13 cellular contexts compared by ENCODE assay signal in genomic region chr10:74677951-74678350, GRCh38.
A peak's percentile ranks its signal among the peaks of the same experiment; 100 is the strongest.
DNase-seq lines count a peak whose midpoint lies in the region; ATAC-seq and TF ChIP-seq lines count a peak whose summit lies in the region.
"Had no signal": no experiment of that assay in that cellular context is flagged by ENCODE, and none has a peak within 500 bp of the region (broad histone marks: within the 10 kb centered on the region; RNA-seq: fewer than 3 reads in every experiment).

No MANE protein-coding gene starts in this region.

- H3K79me2 ChIP-seq in hepatocyte = no peaks in the 10 kb centered on the region

- TF ChIP-seq POLR2A in erythroblast (IDR thresholded peaks at IDR 0.05; ENCODE audit: low read length) = no peak

- H3K9me3 ChIP-seq in hepatocyte (ENCODE audit: low read depth) = no peaks in the 10 kb centered on the region

- no peak overlapping the region for H2AFZ ChIP-seq in hepatocyte
- H2AFZ ChIP-seq: GM23248 had no signal

- TF ChIP-seq CTCF in hepatocyte (IDR thresholded peaks at IDR 0.05; ENCODE audit: poor library complexity) = no peak

- WGBS in hepatocyte (ENCODE audit: low lambda C conversion rate, missing lambda C conversion rate) = 100% methylated on average over 1 of the region's 1 CpG

- no peaks in the 10 kb centered on the region for H3K27me3 Mint-ChIP-seq in memory B cell
- H3K27me3 Mint-ChIP-seq: activated naive CD8-positive, alpha-beta T cell treated with anti-CD3 and anti-CD28 coated beads for 36 hours; dendritic cell treated with granulocyte-macrophage colony-stimulating factor and Interleukin-4, amounts not matched to agents 40 ng/mL and 50 ng/mL, for 4 days; stimulated activated naive CD8-positive, alpha-beta T cell treated with anti-CD3 and anti-CD28 coated beads, Interleukin-15, Interleukin-2, amounts not matched to agents 100 ng/mL and 50 ng/mL, for 24 hours had no signal

- no peaks in the 10 kb centered on the region for H3K36me3 ChIP-seq in hepatocyte (replicated peaks; ENCODE audit: insufficient read depth, low read depth)

- no peak overlapping the region for H3K4me3 ChIP-seq in hepatocyte
- H3K4me3 ChIP-seq: GM23248 had no signal

- peaks cover 10% of the 10 kb centered on the region for H3K4me1 Mint-ChIP-seq in memory B cell

- H3K4me2 ChIP-seq in hepatocyte = no peak overlapping the region

- no peaks in the 10 kb centered on the region for H3K27me3 ChIP-seq in hepatocyte

- H3K27ac Mint-ChIP-seq in memory B cell = no peak overlapping the region
- H3K27ac Mint-ChIP-seq: activated naive CD8-positive, alpha-beta T cell treated with anti-CD3 and anti-CD28 coated beads for 36 hours; dendritic cell treated with granulocyte-macrophage colony-stimulating factor and Interleukin-4, amounts not matched to agents 40 ng/mL and 50 ng/mL, for 4 days; stimulated activated naive CD8-positive, alpha-beta T cell treated with anti-CD3 and anti-CD28 coated beads, Interleukin-15, Interleukin-2, amounts not matched to agents 100 ng/mL and 50 ng/mL, for 24 hours had no signal

- DNase-seq in memory B cell (ENCODE audit: low spot score in 2 of 2) (no peak), hepatocyte (ENCODE audit: low spot score) (no peak), H4 (ENCODE audit: low spot score) (no peak), erythroblast (lab: John Stamatoyannopoulos, UW) (no peak)
- DNase-seq: activated CD4-positive, alpha-beta T cell treated with anti-CD3 and anti-CD28 coated beads, Interleukin-2, amount 50 U/mL, for 4 hours; activated naive CD8-positive, alpha-beta T cell treated with anti-CD3 and anti-CD28 coated beads for 36 hours; GM23248; occipital lobe had no signal

- no peak overlapping the region for H3K4me3 Mint-ChIP-seq in memory B cell
- H3K4me3 Mint-ChIP-seq: activated naive CD8-positive, alpha-beta T cell treated with anti-CD3 and anti-CD28 coated beads for 36 hours; dendritic cell treated with granulocyte-macrophage colony-stimulating factor and Interleukin-4, amounts not matched to agents 40 ng/mL and 50 ng/mL, for 4 days; stimulated activated naive CD8-positive, alpha-beta T cell treated with anti-CD3 and anti-CD28 coated beads, Interleukin-15, Interleukin-2, amounts not matched to agents 100 ng/mL and 50 ng/mL, for 24 hours had no signal

- H3K27ac ChIP-seq in hepatocyte = no peak overlapping the region
- H3K27ac ChIP-seq: GM23248 had no signal

- no peaks in the 10 kb centered on the region for H3K9me2 ChIP-seq in hepatocyte (replicated peaks; ENCODE audit: insufficient read depth)

- no peaks in the 10 kb centered on the region for H3K4me1 ChIP-seq in hepatocyte (ENCODE audit: insufficient read depth)

- ATAC-seq in GM18870 (IDR thresholded peaks at IDR 0.05; ENCODE audit: unreplicated experiment) (peak; percentile 78), GM21528 (IDR thresholded peaks at IDR 0.05; ENCODE audit: low FRiP score, unreplicated experiment) (peak; percentile 79), HG03095 (IDR thresholded peaks at IDR 0.05; ENCODE audit: unreplicated experiment) (peak; percentile 77), memory B cell (ENCODE audit: low read depth) (peak; percentile 44)

- H4K20me1 ChIP-seq in hepatocyte (ENCODE audit: insufficient read depth, poor library complexity, severe bottlenecking) = no peaks in the 10 kb centered on the region

- H3K36me3 Mint-ChIP-seq in memory B cell = peaks cover 30% of the 10 kb centered on the region

- peaks cover 3% of the 10 kb centered on the region for H3K9me3 Mint-ChIP-seq in memory B cell
- H3K9me3 Mint-ChIP-seq: stimulated activated naive CD8-positive, alpha-beta T cell treated with anti-CD3 and anti-CD28 coated beads, Interleukin-15, Interleukin-2, amounts not matched to agents 100 ng/mL and 50 ng/mL, for 24 hours had no signal
